In the genomic region with DNA sequence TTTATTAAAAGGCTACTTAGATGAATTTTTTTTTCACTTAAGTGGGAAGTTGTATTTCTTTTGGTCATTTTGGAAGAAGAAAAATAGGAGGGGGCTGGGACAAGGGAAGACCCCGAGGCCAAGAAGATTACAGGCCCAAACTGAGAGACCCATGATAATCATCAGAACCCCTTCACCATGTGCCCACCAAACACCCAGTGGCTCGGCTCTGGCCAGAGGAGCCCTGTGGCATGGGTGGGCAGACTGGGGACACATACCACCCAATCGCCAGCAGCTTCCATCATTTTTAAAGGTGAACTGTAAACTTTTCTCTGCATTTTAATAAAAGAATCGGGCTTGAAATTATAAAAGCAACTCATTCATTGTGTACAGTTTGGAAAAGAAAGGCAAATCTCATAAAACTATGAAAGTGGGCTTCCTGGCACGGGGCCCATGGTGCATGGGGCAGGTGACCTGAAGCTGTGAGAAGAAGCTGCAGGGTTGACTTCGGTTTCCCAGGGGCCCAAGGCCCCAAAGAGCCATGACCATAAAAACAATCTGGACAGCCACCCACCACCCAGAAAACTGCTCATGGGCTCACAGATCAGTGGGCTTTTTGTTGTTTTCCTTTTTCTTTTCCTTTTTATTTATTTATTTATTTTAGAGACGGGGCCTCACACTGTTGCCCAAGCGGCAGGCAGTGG, we compare ENCODE assay signal across 1 cellular context.
TF ChIP-seq lines count a peak whose summit lies in the region.

No MANE protein-coding gene starts in this region.

TF ChIP-seq in HepG2, 621 proteins besides CTCF, POLR2A, EP300 and RAD21 (continued from another document):
- TF ChIP-seq, protein P1, sequence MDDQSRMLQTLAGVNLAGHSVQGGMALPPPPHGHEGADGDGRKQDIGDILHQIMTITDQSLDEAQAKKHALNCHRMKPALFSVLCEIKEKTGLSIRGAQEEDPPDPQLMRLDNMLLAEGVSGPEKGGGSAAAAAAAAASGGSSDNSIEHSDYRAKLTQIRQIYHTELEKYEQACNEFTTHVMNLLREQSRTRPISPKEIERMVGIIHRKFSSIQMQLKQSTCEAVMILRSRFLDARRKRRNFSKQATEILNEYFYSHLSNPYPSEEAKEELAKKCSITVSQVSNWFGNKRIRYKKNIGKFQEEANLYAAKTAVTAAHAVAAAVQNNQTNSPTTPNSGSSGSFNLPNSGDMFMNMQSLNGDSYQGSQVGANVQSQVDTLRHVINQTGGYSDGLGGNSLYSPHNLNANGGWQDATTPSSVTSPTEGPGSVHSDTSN (CRISPR knock-in tag; IDR thresholded peaks at IDR 0.05; ENCODE audit: borderline replicate concordance): no peak
- no peak for TF ChIP-seq MXI1 (IDR thresholded peaks at IDR 0.05; ENCODE audit: borderline replicate concordance, low read depth, low read length)
- no peak for TF ChIP-seq HDAC1 (CRISPR knock-in tag; IDR thresholded peaks at IDR 0.05)
- no peak for TF ChIP-seq ZNF296 (CRISPR knock-in tag; conservative IDR thresholded peaks at IDR 0.05)
